Comparison of ENCODE assay signal across 11 cellular contexts in the genomic region with DNA sequence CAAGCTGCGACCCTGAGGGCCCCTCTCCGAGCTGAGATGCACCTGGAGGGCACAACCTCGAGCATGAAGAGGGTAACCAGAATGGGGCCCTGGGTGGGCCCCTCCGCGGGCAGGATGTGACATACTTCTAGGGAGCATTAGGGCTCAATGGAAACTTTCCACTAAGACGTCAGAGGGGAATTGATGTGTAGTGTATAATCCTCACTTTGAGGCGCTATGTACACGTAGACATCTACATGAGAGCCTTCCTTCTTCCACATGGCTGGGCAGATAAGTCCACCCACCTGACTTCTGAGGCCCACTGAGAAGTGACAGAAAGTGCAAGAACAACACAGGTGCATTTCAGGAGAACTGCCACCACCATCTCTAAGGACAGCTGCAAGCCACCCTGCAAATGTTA.
DNase-seq lines count a peak whose midpoint lies in the region; ATAC-seq lines count a peak whose summit lies in the region.
"Had no signal": no experiment of that assay in that cellular context is flagged by ENCODE, and none has a peak within 500 bp of the region (broad histone marks: within the 10 kb centered on the region; RNA-seq: fewer than 3 reads in every experiment).

No MANE protein-coding gene starts in this region.

- H3K9me3 Mint-ChIP-seq in naive B cell: no peaks in the 10 kb centered on the region
- H3K9me3 Mint-ChIP-seq: mesothelial cell of epicardium had no signal

- H3K4me3 Mint-ChIP-seq in naive B cell: peak overlapping the region in 2 of 8 donors; percentile 1 to 15
- H3K4me3 Mint-ChIP-seq: mesothelial cell of epicardium had no signal

- peaks cover 19 to 43% (median 40%) of the 10 kb centered on the region in 3 donors for H3K4me1 Mint-ChIP-seq in naive B cell

- DNase-seq in naive B cell (peak; percentile 43), NCI-H82 treated with DMSO at 0.1 percent for 48 hours (lab: John Stamatoyannopoulos, UW; ENCODE audit: unreplicated experiment) (no peak), NCI-H1092 treated with DMSO at 0.1 percent for 48 hours (lab: John Stamatoyannopoulos, UW) (no peak), NCI-H146 treated with DMSO at 0.1 percent for 48 hours (lab: John Stamatoyannopoulos, UW; ENCODE audit: unreplicated experiment) (no peak)
- no peak for DNase-seq in activated CD4-positive, CD25-positive, alpha-beta regulatory T cell (lab: John Stamatoyannopoulos, UW)
- DNase-seq: anterior cingulate cortex, uterus had no signal

- H3K27ac Mint-ChIP-seq in naive B cell: peak overlapping the region; percentile 8 to 92 (median 80)
- H3K27ac Mint-ChIP-seq: mesothelial cell of epicardium had no signal

- peaks cover 0 to 3% of the 10 kb centered on the region in 2 donors for H3K36me3 Mint-ChIP-seq in naive B cell
- H3K36me3 Mint-ChIP-seq: mesothelial cell of epicardium had no signal

- no peaks in the 10 kb centered on the region for H3K27me3 Mint-ChIP-seq in naive B cell

- peak; percentile 64 for ATAC-seq in GM18870 (IDR thresholded peaks at IDR 0.05; ENCODE audit: unreplicated experiment)
- ATAC-seq in GM21825 (IDR thresholded peaks at IDR 0.05; ENCODE audit: unreplicated experiment): peak; percentile 58
- peak; percentile 51 for ATAC-seq in HG03442 (IDR thresholded peaks at IDR 0.05; ENCODE audit: unreplicated experiment)
- peak; percentile 82 to 86 for ATAC-seq in naive B cell (ENCODE audit: low read depth in 2 of 2)
